Comparison of ENCODE assay signal across 8 cellular contexts in the genomic region with DNA sequence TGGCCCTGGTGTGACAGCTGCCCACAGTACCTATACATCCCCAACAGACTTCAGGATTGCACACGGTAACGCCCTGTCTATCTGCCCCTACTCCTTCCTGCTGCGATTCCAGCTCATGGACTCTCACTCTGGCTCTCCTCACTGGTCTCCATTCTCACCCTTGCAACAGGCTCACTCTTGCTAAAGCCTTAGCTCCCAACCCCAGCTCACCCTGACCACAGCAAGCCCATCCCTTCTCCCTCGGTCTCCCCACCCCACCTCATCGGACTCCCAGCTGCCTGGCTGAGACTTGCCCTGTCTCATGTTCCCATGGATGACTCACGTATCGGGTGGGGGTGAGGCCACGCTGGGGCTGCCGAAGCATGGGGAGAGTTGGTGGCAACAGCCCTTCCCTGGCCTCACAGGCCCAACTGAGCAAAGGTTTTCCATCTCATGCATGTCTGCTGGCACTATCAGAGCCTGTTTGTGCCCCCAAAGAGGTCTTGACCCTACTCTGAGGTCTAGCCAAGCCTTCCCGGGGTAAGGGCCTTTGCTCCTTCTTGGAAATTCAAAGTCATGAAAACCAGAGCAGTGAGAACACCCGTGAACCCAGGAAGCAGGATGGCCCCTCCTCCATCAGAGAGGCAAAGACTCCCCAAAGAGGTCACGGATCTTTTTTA. TPM values are rescaled to one million over a fixed set of nuclear protein-coding genes. Genes with fewer than 3 reads are reported as not detected.
A peak's percentile ranks its signal among the peaks of the same experiment; 100 is the strongest.
DNase-seq lines count a peak whose midpoint lies in the region; ATAC-seq, FAIRE-seq and TF ChIP-seq lines count a peak whose summit lies in the region.

No MANE protein-coding gene starts in this region.

- FAIRE-seq in K562 (lab: Jason Lieb, UNC) (peak; percentile 95), kidney (lab: Jason Lieb, UNC) (no peak)

- TF ChIP-seq CTCF in K562 (IDR thresholded peaks at IDR 0.05 in 2 of 3, conservative IDR thresholded peaks at IDR 0.05 in 1 of 3; ENCODE audit: insufficient read depth in 2 of 3, low read depth in 1 of 3, low read length in 3 of 3) (no peak), kidney (IDR thresholded peaks at IDR 0.05; ENCODE audit: borderline replicate concordance, extremely low read depth, insufficient read depth) (no peak)

- H3K36me3 ChIP-seq in K562 (ENCODE audit: control insufficient read depth, insufficient read depth, low read length) (no peaks in the 10 kb centered on the region), kidney (ENCODE audit: control insufficient read depth in 1 of 2, insufficient read depth in 2 of 2, low read length in 2 of 2) (no peaks in the 10 kb centered on the region)
- no peaks in the 10 kb centered on the region for H3K36me3 ChIP-seq in naive thymus-derived CD4-positive, alpha-beta T cell (ENCODE audit: control insufficient read depth in 2 of 3, insufficient read depth in 3 of 3, low read length in 3 of 3)
- H3K36me3 ChIP-seq in effector memory CD4-positive, alpha-beta T cell (ENCODE audit: control insufficient read depth, insufficient read depth, low read length), result no peaks in the 10 kb centered on the region

- POLR2A ChIA-PET in K562 (lab: Yijun Ruan, JAX), result interaction anchor here (0.8 to 1.6 kb wide), 5 partner anchors 10 to 100 kb away, joined by 3 to 7 read pairs (median 4); no protein-coding TSS in a partner anchor
- POLR2A ChIA-PET in naive thymus-derived CD4-positive, alpha-beta T cell (lab: Charles Lee), result no interaction called here

- TF ChIP-seq POLR2A in K562 (conservative IDR thresholded peaks at IDR 0.05), result no peak

- H3K9me3 Mint-ChIP-seq in naive thymus-derived CD4-positive, alpha-beta T cell, result no peaks in the 10 kb centered on the region

- 8% methylated on average over 12 of the region's 12 CpGs for whole genome bisulfite sequencing in K562 (ENCODE audit: insufficient coverage, low coverage, missing lambda C conversion rate)

- H3K27me3 Mint-ChIP-seq in naive thymus-derived CD4-positive, alpha-beta T cell, result peaks cover 0 to 11% (median 8%) of the 10 kb centered on the region in 5 donors

- H3K36me3 Mint-ChIP-seq in naive thymus-derived CD4-positive, alpha-beta T cell, result peaks cover 0 to 7% (median 0%) of the 10 kb centered on the region in 5 donors

- intact Hi-C loops in K562 (cut with micrococcal nuclease), result no loop called here
- intact Hi-C loops in kidney (cut with DNase I), result no loop called here
- intact Hi-C loops in naive thymus-derived CD4-positive, alpha-beta T cell (cut with micrococcal nuclease), result no loop called here

- H3K27ac ChIP-seq in K562 (ENCODE audit: extremely low read depth, low read depth, low read length) (peak overlapping the region; percentile 53; the same call in 2 of the 3 replicates), kidney (ENCODE audit: low read depth in 2 of 2, low read length in 2 of 2) (peak overlapping the region; percentile 76 to 88)
- H3K27ac ChIP-seq in naive thymus-derived CD4-positive, alpha-beta T cell (ENCODE audit: low read depth, low read length), result no peak overlapping the region
- H3K27ac ChIP-seq in effector memory CD4-positive, alpha-beta T cell (ENCODE audit: insufficient read depth, low read length, poor library complexity, severe bottlenecking), result no peak overlapping the region

- TF ChIP-seq EP300 in K562 (IDR thresholded peaks at IDR 0.05; ENCODE audit: low read length), result 0 out of 2 replicates have a peak, but pooled peaks have one; percentile 51

- no peak overlapping the region for H3K4me3 Mint-ChIP-seq in naive thymus-derived CD4-positive, alpha-beta T cell

- H3K79me2 ChIP-seq in K562 (ENCODE audit: control insufficient read depth, insufficient read depth, low read length), result no peaks in the 10 kb centered on the region

- H3K4me1 ChIP-seq in K562 (replicated peaks in 1 of 2; ENCODE audit: control insufficient read depth in 2 of 2, insufficient read depth in 2 of 2, low read length in 2 of 2) (peaks cover 10 to 22% of the 10 kb centered on the region in 2 experiments), kidney (ENCODE audit: control insufficient read depth in 1 of 2, insufficient read depth in 1 of 2, low read depth in 1 of 2, low read length in 2 of 2) (peaks cover 4 to 7% of the 10 kb centered on the region in 2 donors)
- H3K4me1 ChIP-seq in naive thymus-derived CD4-positive, alpha-beta T cell (ENCODE audit: control insufficient read depth in 2 of 2, insufficient read depth in 2 of 2, low read length in 2 of 2), result no peaks in the 10 kb centered on the region
- no peaks in the 10 kb centered on the region for H3K4me1 ChIP-seq in effector memory CD4-positive, alpha-beta T cell (ENCODE audit: control insufficient read depth, insufficient read depth, low read length, poor library complexity, severe bottlenecking)

- H3K27me3 ChIP-seq in K562 (ENCODE audit: control insufficient read depth in 2 of 2, insufficient read depth in 2 of 2, low read length in 2 of 2), result no peaks in the 10 kb centered on the region
- no peaks in the 10 kb centered on the region for H3K27me3 ChIP-seq in naive thymus-derived CD4-positive, alpha-beta T cell (ENCODE audit: control insufficient read depth in 2 of 2, insufficient read depth in 2 of 2, low read length in 2 of 2)
- no peaks in the 10 kb centered on the region for H3K27me3 ChIP-seq in effector memory CD4-positive, alpha-beta T cell (replicated peaks; ENCODE audit: control insufficient read depth, insufficient read depth, low read length, poor library complexity, severe bottlenecking)

- H4K20me1 ChIP-seq in K562 (replicated peaks; ENCODE audit: control insufficient read depth, insufficient read depth, low read length), result no peaks in the 10 kb centered on the region

- H3K9ac ChIP-seq in K562 (ENCODE audit: insufficient read depth in 1 of 2, low read depth in 2 of 2, low read length in 2 of 2) (peak overlapping the region in 1 of 2 experiments; percentile 56; a peak in 2 of 4 replicates), kidney (ENCODE audit: low read length in 2 of 2) (peak overlapping the region in 1 of 2 donors; percentile 38)

- CTCF ChIA-PET in K562 (lab: Yijun Ruan, JAX; ENCODE audit: low intra/inter-chr PET ratio), result interaction anchor here (0.6 kb wide), 1 partner anchor 51 kb away, joined by 3 read pairs; no protein-coding TSS in a partner anchor
- CTCF ChIA-PET in naive thymus-derived CD4-positive, alpha-beta T cell (lab: Charles Lee), result no interaction called here

- no TSS peak for BruUV-seq in K562 (replicated peaks; lab: Mats Ljungman, UMichigan)

- no peaks in the 10 kb centered on the region for H3K9me3 ChIP-seq in K562 (replicated peaks; ENCODE audit: control insufficient read depth, insufficient read depth, low read depth, low read length)
- H3K9me3 ChIP-seq in kidney (ENCODE audit: control insufficient read depth in 1 of 2, low read length in 2 of 2), result no peaks in the 10 kb centered on the region
- H3K9me3 ChIP-seq in naive thymus-derived CD4-positive, alpha-beta T cell (ENCODE audit: control insufficient read depth in 2 of 3, low read length in 3 of 3), result no peaks in the 10 kb centered on the region
- no peaks in the 10 kb centered on the region for H3K9me3 ChIP-seq in effector memory CD4-positive, alpha-beta T cell (ENCODE audit: control insufficient read depth, low read length)

- H3K27ac Mint-ChIP-seq in naive thymus-derived CD4-positive, alpha-beta T cell, result no peak overlapping the region

- in situ Hi-C loops in K562 (cut with MboI), result no loop called here

- H3K4me2 ChIP-seq in K562 (ENCODE audit: insufficient read depth, low read length), result peak overlapping the region; percentile 39; the same call in 1 of the 2 replicates

- H3K9me1 ChIP-seq in K562 (ENCODE audit: control insufficient read depth, insufficient read depth, low read length), result no peaks in the 10 kb centered on the region

- ATAC-seq in K562, result peak; percentile 85
- ATAC-seq in naive thymus-derived CD4-positive, alpha-beta T cell, result no peak

- H3K4me1 Mint-ChIP-seq in naive thymus-derived CD4-positive, alpha-beta T cell, result peaks cover 0 to 4% (median 0%) of the 10 kb centered on the region in 7 donors

- TF ChIP-seq RAD21 in K562 (CRISPR knock-in tag; conservative IDR thresholded peaks at IDR 0.05 in 1 of 2, IDR thresholded peaks at IDR 0.05 in 1 of 2), result peak in 1 of 2 experiments; percentile 7; a peak in 1 of 4 replicates

- peak overlapping the region; percentile 89 for H2AFZ ChIP-seq in K562 (ENCODE audit: low read depth, low read length)

- peak; percentile 98 for DNase-seq in HK-2 (ENCODE audit: unreplicated experiment)
- DNase-seq in K562 (ENCODE audit: extremely low read depth in 1 of 4, low spot score in 3 of 4), result peak; percentile 87 to 89 (median 88)
- peak; percentile 96 for DNase-seq in kidney
- DNase-seq in superior temporal gyrus (ENCODE audit: extremely low spot score), result peak; percentile 73
- no peak for DNase-seq in SHP77 (lab: John Stamatoyannopoulos, UW)
- no peak for DNase-seq in naive thymus-derived CD4-positive, alpha-beta T cell
- no peak for DNase-seq in effector memory CD4-positive, alpha-beta T cell
- DNase-seq in GM19238 (ENCODE audit: insufficient read length, low spot score), result no peak

- no peak overlapping the region for H3K4me3 ChIP-seq in K562
- H3K4me3 ChIP-seq in kidney (ENCODE audit: low read length in 2 of 2), result no peak overlapping the region
- H3K4me3 ChIP-seq in naive thymus-derived CD4-positive, alpha-beta T cell (ENCODE audit: low read length), result no peak overlapping the region
- H3K4me3 ChIP-seq in effector memory CD4-positive, alpha-beta T cell (ENCODE audit: insufficient read depth, low read depth, low read length, poor library complexity, severe bottlenecking), result no peak overlapping the region

RNA-seq across cellular contexts. Expression of a gene that starts 7.1 kb away (rescaled TPM):
- not detected in 2 replicates for total RNA-seq in K562 (2011; cell fraction: chromatin; rRNA removed; ENCODE audit: low replicate concordance)
- not detected in 2 replicates for total RNA-seq in K562 (2011; cell fraction: nucleolus; rRNA removed)
- not detected in 2 replicates for total RNA-seq in K562 (2011; cell fraction: nucleoplasm; rRNA removed)
- total RNA-seq in K562 (2014; rRNA removed) (0.27 TPM in 1 of 2 replicates, not detected in the other), K562 (2014; rRNA removed; fragmentation: Illumina TruSeq; extraction: Trizol) (not detected in 2 replicates), K562 (2015; rRNA removed; fragmentation: Illumina TruSeq; extraction: Trizol) (not detected in 2 replicates), K562 (2021) (0.11 and 0.42 TPM in 2 replicates), kidney (25.6 TPM)
- polyA plus RNA-seq in K562 (2011; rRNA removed) (not detected in 2 replicates), K562 (2014; fragmentation: Illumina TruSeq; extraction: Trizol) (not detected in 2 replicates), K562 (2014; fragmentation: Nextera tagmentation; extraction: Ambion mirVana) (not detected), K562 (2014; rRNA removed) (not detected in 2 replicates), kidney (ENCODE audit: insufficient read depth, low read depth, low replicate concordance) (27.3 TPM)
- polyA plus RNA-seq in K562 (2011; cell fraction: cytosol; rRNA removed), result 0.13 TPM in 1 of 2 replicates, not detected in the other
- polyA plus RNA-seq in K562 (2011; cell fraction: nucleus; rRNA removed), result 0.04 TPM in 1 of 2 replicates, not detected in the other
- polyA plus RNA-seq in K562 (2012), result not detected in 2 replicates
- polyA minus RNA-seq in K562 (2011; rRNA and poly(A)+ RNA removed), result not detected in 2 replicates
- not detected in 2 replicates for polyA minus RNA-seq in K562 (2011; cell fraction: cytosol; rRNA and poly(A)+ RNA removed)
- not detected in 2 replicates for polyA minus RNA-seq in K562 (2011; cell fraction: nucleus; rRNA and poly(A)+ RNA removed)
- 10 to 100 TPM in 1 of 5 experiments, 1 to 10 TPM in 2, under 1 TPM in 2; 0.19 to 22.4 (median 1.1) TPM for total RNA-seq in naive thymus-derived CD4-positive, alpha-beta T cell
- under 1 TPM in 1 of 2 donors, not detected in 1; 0.13 TPM for polyA plus RNA-seq in naive thymus-derived CD4-positive, alpha-beta T cell

RNA-seq across cellular contexts. Expression of a gene that starts 40.4 kb away (rescaled TPM):
- not detected in 2 replicates for total RNA-seq in K562 (2011; cell fraction: chromatin; rRNA removed; ENCODE audit: low replicate concordance)
- not detected in 2 replicates for total RNA-seq in K562 (2011; cell fraction: nucleolus; rRNA removed)
- total RNA-seq in K562 (2011; cell fraction: nucleoplasm; rRNA removed), result not detected in 2 replicates
- total RNA-seq in K562 (2014; rRNA removed) (not detected in 2 replicates), K562 (2014; rRNA removed; fragmentation: Illumina TruSeq; extraction: Trizol) (not detected in 2 replicates), K562 (2015; rRNA removed; fragmentation: Illumina TruSeq; extraction: Trizol) (not detected in 2 replicates), K562 (2021) (not detected in 2 replicates), kidney (not detected)
- polyA plus RNA-seq in K562 (2011; rRNA removed) (not detected in 2 replicates), K562 (2014; fragmentation: Illumina TruSeq; extraction: Trizol) (not detected in 2 replicates), K562 (2014; fragmentation: Nextera tagmentation; extraction: Ambion mirVana) (not detected), K562 (2014; rRNA removed) (not detected in 2 replicates), kidney (ENCODE audit: insufficient read depth, low read depth, low replicate concordance) (17.7 TPM)
- polyA plus RNA-seq in K562 (2011; cell fraction: cytosol; rRNA removed), result not detected in 2 replicates
- not detected in 2 replicates for polyA plus RNA-seq in K562 (2011; cell fraction: nucleus; rRNA removed)
- not detected in 2 replicates for polyA plus RNA-seq in K562 (2012)
- not detected in 2 replicates for polyA minus RNA-seq in K562 (2011; rRNA and poly(A)+ RNA removed)
- not detected in 2 replicates for polyA minus RNA-seq in K562 (2011; cell fraction: cytosol; rRNA and poly(A)+ RNA removed)
- not detected in 2 replicates for polyA minus RNA-seq in K562 (2011; cell fraction: nucleus; rRNA and poly(A)+ RNA removed)
- total RNA-seq in naive thymus-derived CD4-positive, alpha-beta T cell, result not detected
- polyA plus RNA-seq in naive thymus-derived CD4-positive, alpha-beta T cell, result not detected

RNA-seq across cellular contexts. Expression of a gene that starts 45.0 kb away (rescaled TPM):
- 6.5 and 10.3 TPM in 2 replicates for total RNA-seq in K562 (2011; cell fraction: chromatin; rRNA removed; ENCODE audit: low replicate concordance)
- total RNA-seq in K562 (2011; cell fraction: nucleolus; rRNA removed), result 7.0 and 7.5 TPM in 2 replicates
- total RNA-seq in K562 (2011; cell fraction: nucleoplasm; rRNA removed), result 7.3 and 8.9 TPM in 2 replicates
- 23.7 and 30.8 TPM in 2 replicates for total RNA-seq in K562 (2014; rRNA removed)
- total RNA-seq in K562 (2014; rRNA removed; fragmentation: Illumina TruSeq; extraction: Trizol), result 19.6 and 22.6 TPM in 2 replicates
- 28.3 and 30.3 TPM in 2 replicates for total RNA-seq in K562 (2015; rRNA removed; fragmentation: Illumina TruSeq; extraction: Trizol)
- total RNA-seq in K562 (2021), result 25.7 and 28.2 TPM in 2 replicates
- 21.3 and 23.7 TPM in 2 replicates for polyA plus RNA-seq in K562 (2011; rRNA removed)
- polyA plus RNA-seq in K562 (2011; cell fraction: cytosol; rRNA removed), result 29.2 and 43.4 TPM in 2 replicates
- 14.3 and 20.0 TPM in 2 replicates for polyA plus RNA-seq in K562 (2011; cell fraction: nucleus; rRNA removed)
- polyA plus RNA-seq in K562 (2012), result 39.0 and 47.5 TPM in 2 replicates
- 34.6 and 39.4 TPM in 2 replicates for polyA plus RNA-seq in K562 (2014; fragmentation: Illumina TruSeq; extraction: Trizol)
- polyA plus RNA-seq in K562 (2014; fragmentation: Nextera tagmentation; extraction: Ambion mirVana), result 10 to 100 TPM in 1 of 2 experiments, 1 to 10 TPM in 1; 6.8 to 11.0 TPM
- polyA plus RNA-seq in K562 (2014; rRNA removed), result 24.9 and 32.1 TPM in 2 replicates
- polyA minus RNA-seq in K562 (2011; rRNA and poly(A)+ RNA removed), result 14.3 and 19.7 TPM in 2 replicates
- polyA minus RNA-seq in K562 (2011; cell fraction: cytosol; rRNA and poly(A)+ RNA removed), result 12.0 and 16.7 TPM in 2 replicates
- 7.7 and 8.8 TPM in 2 replicates for polyA minus RNA-seq in K562 (2011; cell fraction: nucleus; rRNA and poly(A)+ RNA removed)
- 236 TPM for total RNA-seq in kidney
- 211 TPM for polyA plus RNA-seq in kidney (ENCODE audit: insufficient read depth, low read depth, low replicate concordance)
- 10 to 100 TPM; 24.2 to 83.1 (median 37.7) TPM for total RNA-seq in naive thymus-derived CD4-positive, alpha-beta T cell
- 10 to 100 TPM; 43.6 to 52.0 TPM for polyA plus RNA-seq in naive thymus-derived CD4-positive, alpha-beta T cell

Comparison
In these comparisons a context has a peak if more than half of its experiments do, and no peak if none do; other contexts are left out.
1. DNase-seq: peak in HK-2 (single experiment), K562 (4 of 4), kidney (single experiment) and superior temporal gyrus (single experiment); none in SHP77 (0 of 2), naive thymus-derived CD4-positive, alpha-beta T cell (0 of 9), effector memory CD4-positive, alpha-beta T cell (0 of 3) and GM19238 (single experiment).
2. H3K27ac ChIP-seq: peak in K562 (single experiment) and kidney (2 of 2); none in naive thymus-derived CD4-positive, alpha-beta T cell (single experiment) and effector memory CD4-positive, alpha-beta T cell (single experiment).